In the genomic region with DNA sequence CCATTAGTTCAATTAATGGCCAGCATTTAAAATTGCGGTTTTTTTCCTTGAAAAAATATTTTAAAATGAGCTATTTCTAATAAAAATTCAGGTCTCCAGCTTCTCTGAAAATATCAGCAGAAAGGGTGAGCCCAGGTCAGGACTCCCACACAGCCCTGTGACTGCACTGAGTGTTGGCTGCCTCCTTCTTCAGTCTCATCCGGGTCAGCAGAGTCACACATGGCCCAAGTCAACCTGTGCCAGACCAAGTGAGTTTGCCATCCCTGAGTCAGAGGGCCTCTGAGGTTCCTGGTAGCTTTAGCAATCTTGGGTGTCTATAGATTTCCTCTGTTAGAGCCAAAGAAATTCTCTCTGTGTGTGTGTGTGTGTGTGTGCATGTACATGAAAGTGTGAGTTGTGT, we compare ENCODE assay signal across 13 cellular contexts. TPM values are rescaled to one million over a fixed set of nuclear protein-coding genes. Genes with fewer than 3 reads are reported as not detected.
"Had no signal": no experiment of that assay in that cellular context is flagged by ENCODE, and none has a peak within 500 bp of the region (broad histone marks: within the 10 kb centered on the region; RNA-seq: fewer than 3 reads in every experiment).

No MANE protein-coding gene starts in this region.

- H3K4me1 ChIP-seq: right lobe of liver had no signal

- H3K9me3 ChIP-seq: right lobe of liver, thoracic aorta had no signal

- H3K4me1 Mint-ChIP-seq: activated B cell treated with CpG ODN at 0.5 μM for 24 hours; stimulated activated naive CD8-positive, alpha-beta T cell treated with anti-CD3 and anti-CD28 coated beads, Interleukin-15, amount 100 ng/mL, for 72 hours had no signal

- H3K36me3 ChIP-seq: right lobe of liver, thoracic aorta had no signal

- H3K36me3 Mint-ChIP-seq: activated naive CD8-positive, alpha-beta T cell treated with anti-CD3 and anti-CD28 coated beads, Interleukin-2, amount 10 ng/mL, durations not matched to agents 7 days and 5 days had no signal

- H3K27me3 Mint-ChIP-seq: activated naive CD8-positive, alpha-beta T cell treated with anti-CD3 and anti-CD28 coated beads, Interleukin-2, amount 10 ng/mL, durations not matched to agents 7 days and 5 days had no signal

- H3K9me3 Mint-ChIP-seq: T-helper 2 cell treated with Interferon-gamma antibody and Interleukin-4, amounts not matched to agents 5 μg/mL and 100 μg/mL, for 36 hours had no signal

- ATAC-seq: activated T-cell treated with anti-CD3 and anti-CD28 coated beads, Interleukin-2, amount 50 U/mL, for 72 hours; right lobe of liver; stimulated activated naive CD8-positive, alpha-beta T cell treated with anti-CD3 and anti-CD28 coated beads, Interleukin-15, amount 100 ng/mL, for 72 hours had no signal

- DNase-seq: activated B cell treated with CpG ODN at 0.5 μM for 24 hours; activated CD4-positive, alpha-beta T cell treated with anti-CD3 and anti-CD28 coated beads for 48 hours; activated CD8-positive, alpha-beta memory T cell treated with anti-CD3 and anti-CD28 coated beads, Interleukin-2, amount 50 U/mL, for 48 hours; activated naive CD8-positive, alpha-beta T cell treated with anti-CD3 and anti-CD28 coated beads, Interleukin-2, amount 10 ng/mL, durations not matched to agents 7 days and 5 days; activated T-cell treated with anti-CD3 and anti-CD28 coated beads, Interleukin-2, amount 50 U/mL, for 72 hours; aorta; dorsolateral prefrontal cortex; endodermal cell; glutamatergic neuron; right lobe of liver; stimulated activated naive CD8-positive, alpha-beta T cell treated with anti-CD3 and anti-CD28 coated beads, Interleukin-15, amount 100 ng/mL, for 72 hours had no signal

- H3K27me3 ChIP-seq: dorsolateral prefrontal cortex, right lobe of liver had no signal

- H3K4me3 Mint-ChIP-seq: activated B cell treated with CpG ODN at 0.5 μM for 24 hours; activated naive CD8-positive, alpha-beta T cell treated with anti-CD3 and anti-CD28 coated beads, Interleukin-2, amount 10 ng/mL, durations not matched to agents 7 days and 5 days; activated T-cell treated with anti-CD3 and anti-CD28 coated beads, Interleukin-2, amount 50 U/mL, for 72 hours; endodermal cell; stimulated activated naive CD8-positive, alpha-beta T cell treated with anti-CD3 and anti-CD28 coated beads, Interleukin-15, amount 100 ng/mL, for 72 hours; T-helper 2 cell treated with Interferon-gamma antibody and Interleukin-4, amounts not matched to agents 5 μg/mL and 100 μg/mL, for 36 hours had no signal

- H3K27ac ChIP-seq: right lobe of liver, thoracic aorta had no signal

- H3K27ac Mint-ChIP-seq: activated B cell treated with CpG ODN at 0.5 μM for 24 hours; activated naive CD8-positive, alpha-beta T cell treated with anti-CD3 and anti-CD28 coated beads, Interleukin-2, amount 10 ng/mL, durations not matched to agents 7 days and 5 days; activated T-cell treated with anti-CD3 and anti-CD28 coated beads, Interleukin-2, amount 50 U/mL, for 72 hours; endodermal cell; stimulated activated naive CD8-positive, alpha-beta T cell treated with anti-CD3 and anti-CD28 coated beads, Interleukin-15, amount 100 ng/mL, for 72 hours; T-helper 2 cell treated with Interferon-gamma antibody and Interleukin-4, amounts not matched to agents 5 μg/mL and 100 μg/mL, for 36 hours had no signal

- H3K4me3 ChIP-seq: dorsolateral prefrontal cortex, right lobe of liver, thoracic aorta had no signal

RNA-seq across cellular contexts. Expression of gene MSX1, which starts 22.1 kb away (rescaled TPM):
- total RNA-seq: activated B cell treated with CpG ODN at 0.5 μM for 24 hours; activated naive CD8-positive, alpha-beta T cell treated with anti-CD3 and anti-CD28 coated beads, Interleukin-2, amount 10 ng/mL, durations not matched to agents 7 days and 5 days; activated T-cell treated with anti-CD3 and anti-CD28 coated beads, Interleukin-2, amount 50 U/mL, for 72 hours had no signal
